Comparison of ENCODE assay signal across 9 cellular contexts in genomic region chr9:120918931-120919638, GRCh38. TPM values are rescaled to one million over a fixed set of nuclear protein-coding genes. Genes with fewer than 3 reads are reported as not detected.
DNase-seq lines count a peak whose midpoint lies in the region; ATAC-seq and TF ChIP-seq lines count a peak whose summit lies in the region.
"Had no signal": no experiment of that assay in that cellular context is flagged by ENCODE, and none has a peak within 500 bp of the region (broad histone marks: within the 10 kb centered on the region; RNA-seq: fewer than 3 reads in every experiment).

No MANE protein-coding gene starts in this region.

- no peaks in the 10 kb centered on the region for H3K27me3 Mint-ChIP-seq in activated naive CD8-positive, alpha-beta T cell treated with anti-CD3 and anti-CD28 coated beads, Interleukin-2, amount 10 ng/mL, durations not matched to agents 7 days and 5 days
- H3K27me3 Mint-ChIP-seq in immature natural killer cell (ENCODE audit: low read depth in 3 of 3), result peaks cover 0 to 2% (median 0%) of the 10 kb centered on the region in 3 donors

- no peak for TF ChIP-seq EP300 in stomach (IDR thresholded peaks at IDR 0.05)

- peaks cover 5% of the 10 kb centered on the region for H3K9me3 Mint-ChIP-seq in activated naive CD8-positive, alpha-beta T cell treated with anti-CD3 and anti-CD28 coated beads, Interleukin-2, amount 10 ng/mL, durations not matched to agents 7 days and 5 days
- H3K9me3 Mint-ChIP-seq in immature natural killer cell, result no peaks in the 10 kb centered on the region

- no peaks in the 10 kb centered on the region for H3K27me3 ChIP-seq in Karpas-422 (ENCODE audit: low read length)
- no peaks in the 10 kb centered on the region for H3K27me3 ChIP-seq in stomach

- H3K4me3 ChIP-seq in Karpas-422 (ENCODE audit: low read length) (no peak overlapping the region), stomach (no peak overlapping the region)

- TF ChIP-seq CTCF in stomach (IDR thresholded peaks at IDR 0.05), result no peak

- no peak for TF ChIP-seq POLR2A in stomach (IDR thresholded peaks at IDR 0.05)

- no peaks in the 10 kb centered on the region for H4K20me1 ChIP-seq in Karpas-422 (ENCODE audit: insufficient read depth, low read depth, low read length)

- peak overlapping the region; percentile 93 for H3K4me3 Mint-ChIP-seq in activated naive CD8-positive, alpha-beta T cell treated with anti-CD3 and anti-CD28 coated beads, Interleukin-2, amount 10 ng/mL, durations not matched to agents 7 days and 5 days
- peak overlapping the region; percentile 38 to 77 (median 52) for H3K4me3 Mint-ChIP-seq in immature natural killer cell

- H3K9me3 ChIP-seq in Karpas-422 (ENCODE audit: low read length) (no peaks in the 10 kb centered on the region), stomach (no peaks in the 10 kb centered on the region)

- H3K27ac ChIP-seq in Karpas-422 (ENCODE audit: low read length) (peak overlapping the region; percentile 95; the same call in 1 of the 2 replicates), stomach (peak overlapping the region; percentile 22 to 97 (median 92))

- DNase-seq in Karpas-422, result no peak
- DNase-seq in activated naive CD8-positive, alpha-beta T cell treated with anti-CD3 and anti-CD28 coated beads, Interleukin-2, amount 10 ng/mL, durations not matched to agents 7 days and 5 days, result no peak
- no peak for DNase-seq in immature natural killer cell
- no peak for DNase-seq in stomach
- DNase-seq in globus pallidus (ENCODE audit: low spot score), result no peak
- DNase-seq in HK-2 (ENCODE audit: unreplicated experiment), result no peak
- DNase-seq: NCI-H2029 had no signal

- peaks cover 75% of the 10 kb centered on the region for H3K4me1 Mint-ChIP-seq in activated naive CD8-positive, alpha-beta T cell treated with anti-CD3 and anti-CD28 coated beads, Interleukin-2, amount 10 ng/mL, durations not matched to agents 7 days and 5 days
- H3K4me1 Mint-ChIP-seq in immature natural killer cell, result peaks cover 73 to 81% of the 10 kb centered on the region in 2 donors

- intact Hi-C loops in stomach (cut with DNase I; ENCODE audit: low total_unique reads), result no loop called here

- H3K4me2 ChIP-seq in Karpas-422 (ENCODE audit: low read depth, low read length, poor library complexity, severe bottlenecking), result no peak overlapping the region

- H3K4me1 ChIP-seq in Karpas-422 (ENCODE audit: low read length) (peaks cover 56% of the 10 kb centered on the region), stomach (peaks cover 4 to 91% (median 46%) of the 10 kb centered on the region in 4 donors)

- H3K9ac ChIP-seq in Karpas-422 (ENCODE audit: low read length), result 0 out of 2 replicates have a peak overlapping the region, but pooled peaks have one; percentile 8

- 79 to 83% (median 81%) methylated on average over 13 to 15 of the region's 15 CpGs for WGBS in stomach, 5 donors

- H3K27ac Mint-ChIP-seq in activated naive CD8-positive, alpha-beta T cell treated with anti-CD3 and anti-CD28 coated beads, Interleukin-2, amount 10 ng/mL, durations not matched to agents 7 days and 5 days, result peak overlapping the region; percentile 94
- H3K27ac Mint-ChIP-seq in immature natural killer cell, result peak overlapping the region in 5 of 6 donors; percentile 84 to 98 (median 94)

- no peaks in the 10 kb centered on the region; the same call in 1 of the 2 replicates for H3K79me2 ChIP-seq in Karpas-422 (ENCODE audit: low read length)

- H3K9me2 ChIP-seq in Karpas-422 (replicated peaks; ENCODE audit: insufficient read depth, low read length), result no peaks in the 10 kb centered on the region

- H2AFZ ChIP-seq in Karpas-422 (ENCODE audit: low read length), result no peak overlapping the region

- ATAC-seq in activated naive CD8-positive, alpha-beta T cell treated with anti-CD3 and anti-CD28 coated beads, Interleukin-2, amount 10 ng/mL, durations not matched to agents 7 days and 5 days (ENCODE audit: low read depth), result no peak
- no peak for ATAC-seq in GM19452 (IDR thresholded peaks at IDR 0.05; ENCODE audit: unreplicated experiment)
- ATAC-seq in HG03442 (IDR thresholded peaks at IDR 0.05; ENCODE audit: unreplicated experiment), result no peak

- H3K36me3 Mint-ChIP-seq in activated naive CD8-positive, alpha-beta T cell treated with anti-CD3 and anti-CD28 coated beads, Interleukin-2, amount 10 ng/mL, durations not matched to agents 7 days and 5 days, result peaks cover 74% of the 10 kb centered on the region
- H3K36me3 Mint-ChIP-seq in immature natural killer cell, result peaks cover 10 to 33% (median 18%) of the 10 kb centered on the region in 3 donors

- POLR2A ChIA-PET in activated naive CD8-positive, alpha-beta T cell treated with anti-CD3 and anti-CD28 coated beads, Interleukin-2, amount 10 ng/mL, durations not matched to agents 7 days and 5 days (lab: Charles Lee), result interaction anchor here (0.9 to 9.1 kb wide), 11 partner anchors 8 to 47 kb away, joined by 3 to 117 read pairs (median 6); no protein-coding TSS in a partner anchor

- H3K36me3 ChIP-seq in Karpas-422 (ENCODE audit: insufficient read depth, low read length) (peaks cover 19% of the 10 kb centered on the region; the same call in 1 of the 2 replicates), stomach (peaks cover 0 to 5% (median 2%) of the 10 kb centered on the region in 4 donors)

RNA-seq across cellular contexts. Expression of gene TRAF1, which starts 7.5 kb away (rescaled TPM):
- total RNA-seq in Karpas-422 (2014; rRNA removed; shearing (Covaris generic); ENCODE audit: low replicate concordance), result 18.8 and 23.8 TPM in 2 replicates
- 100 to 1,000 TPM in 1 of 2 experiments, 10 to 100 TPM in 1; 97.1 to 102 TPM for total RNA-seq in activated naive CD8-positive, alpha-beta T cell treated with anti-CD3 and anti-CD28 coated beads, Interleukin-2, amount 10 ng/mL, durations not matched to agents 7 days and 5 days
- polyA plus RNA-seq in immature natural killer cell (1 to 10 TPM in 2 of 3 donors, under 1 TPM in 1; 0.67 to 3.4 (median 1.5) TPM), stomach (1 to 10 TPM; 2.3 to 6.8 (median 3.7) TPM)
- 10 to 100 TPM in 1 of 5 donors, 1 to 10 TPM in 3, under 1 TPM in 1; 0.58 to 10.3 (median 2.8) TPM for total RNA-seq in stomach

RNA-seq across cellular contexts. Expression of gene PHF19, which starts 42.1 kb away (rescaled TPM):
- 34.8 and 76.9 TPM in 2 replicates for total RNA-seq in Karpas-422 (2014; rRNA removed; shearing (Covaris generic); ENCODE audit: low replicate concordance)
- 100 to 1,000 TPM; 248 to 253 TPM for total RNA-seq in activated naive CD8-positive, alpha-beta T cell treated with anti-CD3 and anti-CD28 coated beads, Interleukin-2, amount 10 ng/mL, durations not matched to agents 7 days and 5 days
- polyA plus RNA-seq in immature natural killer cell, result 10 to 100 TPM; 12.1 to 12.9 (median 12.8) TPM
- 100 to 1,000 TPM in 1 of 5 donors, 10 to 100 TPM in 4; 13.3 to 251 (median 26.8) TPM for total RNA-seq in stomach
- 10 to 100 TPM; 10.7 to 28.3 (median 27.6) TPM for polyA plus RNA-seq in stomach
